8 cellular contexts compared by ENCODE assay signal in genomic region chr15:72312605-72313447, GRCh38. TPM values are rescaled to one million over a fixed set of nuclear protein-coding genes. Genes with fewer than 3 reads are reported as not detected.
DNase-seq lines count a peak whose midpoint lies in the region; ATAC-seq and TF ChIP-seq lines count a peak whose summit lies in the region.

No MANE protein-coding gene starts in this region.

- H3K4me1 ChIP-seq in left lung, result no peaks in the 10 kb centered on the region

- ATAC-seq in HG02610 (IDR thresholded peaks at IDR 0.05; ENCODE audit: unreplicated experiment) (peak; percentile 71), left lung (peak; percentile 97), GM18907 (IDR thresholded peaks at IDR 0.05; ENCODE audit: unreplicated experiment) (no peak)

- H3K27me3 ChIP-seq in left lung, result no peaks in the 10 kb centered on the region

- intact Hi-C loops in left lung (cut with DNase I), result no loop called here

- H3K4me3 ChIP-seq in left lung, result no peak overlapping the region

- no peak overlapping the region for H3K27ac ChIP-seq in left lung

- DNase-seq in DMS53 (lab: John Stamatoyannopoulos, UW) (peak; percentile 79), NCI-H345 treated with DMSO at 0.1 percent for 48 hours (lab: John Stamatoyannopoulos, UW; ENCODE audit: unreplicated experiment) (peak; percentile 27), cerebellum (ENCODE audit: low spot score) (peak; percentile 74), left lung (peak; percentile 64 to 80)
- peak; percentile 7 to 44 (median 14) for DNase-seq in activated CD4-positive, CD25-positive, alpha-beta regulatory T cell (lab: John Stamatoyannopoulos, UW)
- DNase-seq in stimulated activated CD4-positive, alpha-beta T cell treated with anti-CD3 and anti-CD28 coated beads, TNF-alpha, amount 100 ng/mL, for 4 hours (ENCODE audit: low read depth in 3 of 3), result peak in 2 of 3 experiments; percentile 31 to 36

- H3K9me3 ChIP-seq in left lung, result no peaks in the 10 kb centered on the region

- no peaks in the 10 kb centered on the region for H3K36me3 ChIP-seq in left lung

- peak; percentile 63 to 64 for TF ChIP-seq CTCF in left lung (IDR thresholded peaks at IDR 0.05)

RNA-seq across cellular contexts. Expression of gene CELF6, which starts 7.1 kb away (rescaled TPM):
- total RNA-seq in cerebellum (7.3 TPM), left lung (1 to 10 TPM; 1.3 to 2.2 TPM)

RNA-seq across cellular contexts. Expression of gene PARP6, which starts 40.5 kb away (rescaled TPM):
- total RNA-seq in cerebellum, result 68.8 TPM
- 10 to 100 TPM; 60.5 to 64.5 TPM for total RNA-seq in left lung

Comparison
In these comparisons a context has a peak if more than half of its experiments do, and no peak if none do; other contexts are left out.
1. DNase-seq: peak in every context shown above with its lines; median percentile 79 in DMS53; 74 in cerebellum; 72 in left lung; 34 in stimulated activated CD4-positive, alpha-beta T cell treated with anti-CD3 and anti-CD28 coated beads, TNF-alpha, amount 100 ng/mL, for 4 hours; 27 in NCI-H345 treated with DMSO at 0.1 percent for 48 hours; 14 in activated CD4-positive, CD25-positive, alpha-beta regulatory T cell.